14 cellular contexts compared by ENCODE assay signal in genomic region chr4:85953651-85954018, GRCh38.
A peak's percentile ranks its signal among the peaks of the same experiment; 100 is the strongest.
DNase-seq lines count a peak whose midpoint lies in the region; ATAC-seq, FAIRE-seq and TF ChIP-seq lines count a peak whose summit lies in the region.
"Had no signal": no experiment of that assay in that cellular context is flagged by ENCODE, and none has a peak within 500 bp of the region (broad histone marks: within the 10 kb centered on the region; RNA-seq: fewer than 3 reads in every experiment).

No MANE protein-coding gene starts in this region.

- no peak overlapping the region for H2BK5ac ChIP-seq in mesendoderm (ENCODE audit: low read length)

- no peak overlapping the region for H3K18ac ChIP-seq in mesendoderm (ENCODE audit: low read length)

- DNase-seq in ACHN = peak; percentile 84
- peak; percentile 91 for DNase-seq in MG63
- peak; percentile 81 for DNase-seq in bronchial epithelial cell (ENCODE audit: low read depth)
- peak; percentile 36 for DNase-seq in mesendoderm
- no peak for DNase-seq in NCI-H2107 treated with DMSO at 0.1 percent for 48 hours (lab: John Stamatoyannopoulos, UW; ENCODE audit: unreplicated experiment)
- DNase-seq in ecto neural progenitor cell (ENCODE audit: low spot score) = no peak
- DNase-seq: activated T-cell treated with anti-CD3 and anti-CD28 coated beads, Interleukin-2, amount 50 U/mL, for 1 hour; AML-193; hippocampal formation; KBM-7; natural killer cell; NCI-H526 had no signal

- H3K56ac ChIP-seq in mesendoderm (ENCODE audit: low read length) = no peak overlapping the region

- no peaks in the 10 kb centered on the region for H3K36me3 ChIP-seq in MG63
- no peaks in the 10 kb centered on the region for H3K36me3 ChIP-seq in bronchial epithelial cell (ENCODE audit: control insufficient read depth, insufficient read depth, low read length)
- no peaks in the 10 kb centered on the region for H3K36me3 ChIP-seq in mesendoderm (ENCODE audit: control insufficient read depth, insufficient read depth, low read length)

- no peak overlapping the region for H3K27ac ChIP-seq in mesendoderm (ENCODE audit: low read depth, low read length)

- H3K23ac ChIP-seq in mesendoderm (ENCODE audit: low read length) = no peak overlapping the region

- WGBS in mesendoderm (ENCODE audit: extremely low coverage, insufficient coverage, low lambda C conversion rate) = no CpG with 5 or more reads among the region's 3 CpGs

- no peak overlapping the region for H3K9ac ChIP-seq in mesendoderm (ENCODE audit: low read length)

- H2BK15ac ChIP-seq in mesendoderm (replicated peaks; ENCODE audit: low read depth) = no peak overlapping the region

- H3K4ac ChIP-seq in mesendoderm (ENCODE audit: low read depth, low read length) = no peak overlapping the region

- no peak overlapping the region for H4K8ac ChIP-seq in mesendoderm (ENCODE audit: low read depth, low read length)

- H3K79me1 ChIP-seq in mesendoderm (ENCODE audit: low read length) = no peaks in the 10 kb centered on the region

- H3K4me3 ChIP-seq in MG63 = no peak overlapping the region
- no peak overlapping the region for H3K4me3 ChIP-seq in bronchial epithelial cell (ENCODE audit: low read depth, low read length)
- no peak overlapping the region for H3K4me3 ChIP-seq in mesendoderm (ENCODE audit: low read length)

- H3K79me2 ChIP-seq in mesendoderm (ENCODE audit: control insufficient read depth, insufficient read depth, low read length) = no peaks in the 10 kb centered on the region

- no peak overlapping the region for H4K5ac ChIP-seq in mesendoderm (ENCODE audit: low read length)

- in situ Hi-C loops in ACHN (cut with HindIII; ENCODE audit: low pct_ligation_motif_present, low pct_unique_long_range_greater_than_20kb, low sequenced_read_pairs) = loop anchor here (25.0 kb wide), 1 partner anchor 141 kb away; no protein-coding TSS in a partner anchor

- no peaks in the 10 kb centered on the region for H3K4me1 ChIP-seq in mesendoderm (ENCODE audit: control insufficient read depth, low read depth, low read length)

- H3K27me3 ChIP-seq in MG63 = no peaks in the 10 kb centered on the region
- H3K27me3 ChIP-seq in bronchial epithelial cell (ENCODE audit: control insufficient read depth, insufficient read depth, low read length) = no peaks in the 10 kb centered on the region
- no peaks in the 10 kb centered on the region for H3K27me3 ChIP-seq in mesendoderm (ENCODE audit: insufficient read depth, low read length, poor library complexity)

- H3K4me2 ChIP-seq in mesendoderm (ENCODE audit: low read length) = no peak overlapping the region

- ATAC-seq in HG03565 (IDR thresholded peaks at IDR 0.05; ENCODE audit: unreplicated experiment) = no peak
- ATAC-seq in GM18909 (IDR thresholded peaks at IDR 0.05; ENCODE audit: poor library complexity, unreplicated experiment) = no peak
- ATAC-seq: natural killer cell had no signal

- no peaks in the 10 kb centered on the region for H3K9me3 ChIP-seq in MG63

- H2AK5ac ChIP-seq in mesendoderm (ENCODE audit: low read length) = no peak overlapping the region

- no peak for TF ChIP-seq CTCF in bronchial epithelial cell (IDR thresholded peaks at IDR 0.05; ENCODE audit: insufficient read depth, low read length, severe bottlenecking)

- FAIRE-seq in bronchial epithelial cell (lab: Jason Lieb, UNC) = no peak

- H2BK120ac ChIP-seq in mesendoderm (ENCODE audit: low read depth, low read length) = no peak overlapping the region

Comparison
In these comparisons a context has a peak if more than half of its experiments do, and no peak if none do; other contexts are left out.
1. DNase-seq: peak in ACHN (single experiment), MG63 (single experiment), bronchial epithelial cell (single experiment) and mesendoderm (single experiment); none in NCI-H2107 treated with DMSO at 0.1 percent for 48 hours (single experiment) and ecto neural progenitor cell (single experiment).